8 cellular contexts compared by ENCODE assay signal in the genomic region with DNA sequence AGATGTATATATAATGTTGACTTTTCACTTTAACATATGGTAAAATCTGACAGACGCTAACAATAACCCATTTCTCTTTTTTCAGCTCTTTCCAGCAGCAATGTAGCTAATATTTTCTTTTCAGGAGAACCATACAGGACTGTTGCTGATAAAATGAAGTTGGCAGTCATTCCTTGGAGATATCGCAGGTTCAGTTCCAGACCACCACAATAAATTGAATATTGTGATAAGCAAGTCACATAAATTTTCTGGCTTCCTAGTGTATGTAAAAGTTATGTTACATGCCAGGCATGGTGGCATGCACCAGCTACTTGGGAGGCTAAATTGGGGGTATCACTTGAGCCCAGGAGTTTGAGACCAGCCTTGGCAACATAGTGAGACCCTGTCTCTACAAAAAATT. TPM values are rescaled to one million over a fixed set of nuclear protein-coding genes. Genes with fewer than 3 reads are reported as not detected.
"Had no signal": no experiment of that assay in that cellular context is flagged by ENCODE, and none has a peak within 500 bp of the region (broad histone marks: within the 10 kb centered on the region; RNA-seq: fewer than 3 reads in every experiment).

No MANE protein-coding gene starts in this region.

- H3K9ac ChIP-seq: GM23248 had no signal

- H2AFZ ChIP-seq: GM23248 had no signal

- H3K4me1 ChIP-seq: HAP-1 had no signal

- H3K9me3 Mint-ChIP-seq: HFFc6, IgD-negative memory B cell had no signal

- H3K9me3 ChIP-seq: HAP-1 had no signal

- H3K27ac ChIP-seq: GM23248 had no signal

- H3K27ac Mint-ChIP-seq: HFFc6, IgD-negative memory B cell had no signal

- H3K36me3 ChIP-seq: HAP-1 had no signal

- H3K4me3 Mint-ChIP-seq: HFFc6, IgD-negative memory B cell had no signal

- ATAC-seq: HCT116 had no signal

- H3K4me1 Mint-ChIP-seq: IgD-negative memory B cell had no signal

- DNase-seq: GM23248, GOT3, H7, HFFc6 had no signal

- H3K4me3 ChIP-seq: GM23248, HAP-1 had no signal

- FAIRE-seq: HTR-8/SVneo had no signal

- H3K36me3 Mint-ChIP-seq: IgD-negative memory B cell had no signal

RNA-seq across cellular contexts. Expression of a gene that starts 31.9 kb away (rescaled TPM):
- polyA plus RNA-seq: IgD-negative memory B cell had no signal
